8 cellular contexts compared by ENCODE assay signal in genomic region chr7:100157334-100158228, GRCh38. TPM values are rescaled to one million over a fixed set of nuclear protein-coding genes. Genes with fewer than 3 reads are reported as not detected.
DNase-seq lines count a peak whose midpoint lies in the region; ATAC-seq and TF ChIP-seq lines count a peak whose summit lies in the region.

No MANE protein-coding gene starts in this region.

- peak overlapping the region; percentile 82 to 93 (median 90) for H3K27ac ChIP-seq in esophagus squamous epithelium

- H3K9me3 ChIP-seq in esophagus squamous epithelium = no peaks in the 10 kb centered on the region

- H3K4me3 ChIP-seq in esophagus squamous epithelium = peak overlapping the region; percentile 51 to 98 (median 93)

- ATAC-seq in SK-N-SH treated with all-trans-retinoic acid at 6 μM for 48 hours (peak; percentile 51), HG03097 (IDR thresholded peaks at IDR 0.05; ENCODE audit: low FRiP score, unreplicated experiment) (no peak), GM21423 (IDR thresholded peaks at IDR 0.05; ENCODE audit: unreplicated experiment) (no peak)
- peak in 1 of 2 donors; percentile 5 for ATAC-seq in naive thymus-derived CD8-positive, alpha-beta T cell

- H3K4me1 ChIP-seq in esophagus squamous epithelium = peaks cover 15 to 66% (median 26%) of the 10 kb centered on the region in 3 donors

- no peaks in the 10 kb centered on the region for H3K27me3 Mint-ChIP-seq in naive thymus-derived CD8-positive, alpha-beta T cell

- peaks cover 14 to 46% (median 22%) of the 10 kb centered on the region in 3 donors for H3K36me3 ChIP-seq in esophagus squamous epithelium

- no peaks in the 10 kb centered on the region for H3K27me3 ChIP-seq in esophagus squamous epithelium

- intact Hi-C loops in esophagus squamous epithelium (cut with DNase I) = no loop called here

- H3K4me3 Mint-ChIP-seq in naive thymus-derived CD8-positive, alpha-beta T cell = peak overlapping the region; percentile 79 to 89 (median 86)

- peak in 1 of 6 experiments; percentile 10 for TF ChIP-seq CTCF in esophagus squamous epithelium (IDR thresholded peaks at IDR 0.05)

- H3K36me3 Mint-ChIP-seq in naive thymus-derived CD8-positive, alpha-beta T cell = peaks cover 0 to 43% (median 2%) of the 10 kb centered on the region in 3 donors

- H3K4me1 Mint-ChIP-seq in naive thymus-derived CD8-positive, alpha-beta T cell = peaks cover 15 to 60% (median 52%) of the 10 kb centered on the region in 4 donors

- DNase-seq in AG08395 (ENCODE audit: low spot score) = peak; percentile 52
- DNase-seq in H4 (ENCODE audit: low spot score) = peak; percentile 29
- DNase-seq in esophagus squamous epithelium (lab: John Stamatoyannopoulos, UW) = no peak
- DNase-seq in naive thymus-derived CD8-positive, alpha-beta T cell = no peak
- DNase-seq in NCI-H524 (lab: John Stamatoyannopoulos, UW) = no peak

- POLR2A ChIA-PET in naive thymus-derived CD8-positive, alpha-beta T cell (lab: Charles Lee) = interaction anchor here (0.7 to 18.7 kb wide), 11 partner anchors 4 to 63 kb away, joined by 3 to 358 read pairs (median 7); partner anchors contain the start of genes GAL3ST4, GPC2, LAMTOR4 and MBLAC1

- H3K9me3 Mint-ChIP-seq in naive thymus-derived CD8-positive, alpha-beta T cell = no peaks in the 10 kb centered on the region

- 12 to 18% methylated on average over 6 to 9 of the region's 32 CpGs for WGBS in esophagus squamous epithelium, 2 donors

- peak overlapping the region; percentile 77 to 95 (median 92) for H3K27ac Mint-ChIP-seq in naive thymus-derived CD8-positive, alpha-beta T cell

- TF ChIP-seq POLR2A in esophagus squamous epithelium (IDR thresholded peaks at IDR 0.05) = no peak

TF ChIP-seq in SK-N-SH treated with all-trans-retinoic acid at 6 μM for 48 hours, 23 proteins besides CTCF, POLR2A, EP300 and RAD21:
- TF ChIP-seq BACH2 (CRISPR knock-in tag; IDR thresholded peaks at IDR 0.05; ENCODE audit: borderline replicate concordance) (no peak), PATZ1 (CRISPR knock-in tag; IDR thresholded peaks at IDR 0.05; ENCODE audit: borderline replicate concordance) (peak; percentile 83; the same call in 1 of the 2 replicates), ISL1 (CRISPR knock-in tag; IDR thresholded peaks at IDR 0.05) (no peak), SNAI2 (CRISPR knock-in tag; IDR thresholded peaks at IDR 0.05) (no peak), ZC3H10 (CRISPR knock-in tag; IDR thresholded peaks at IDR 0.05) (no peak), OSR1 (CRISPR knock-in tag; IDR thresholded peaks at IDR 0.05) (no peak)

RNA-seq across cellular contexts. Expression of gene TRAPPC14, which starts 0.9 kb away (rescaled TPM):
- 7.7 and 8.0 TPM in 2 replicates for total RNA-seq in H4 (2014; rRNA removed; shearing (Covaris generic))
- 10 to 100 TPM in 3 of 4 donors, 1 to 10 TPM in 1; 9.3 to 20.2 (median 13.1) TPM for total RNA-seq in esophagus squamous epithelium
- total RNA-seq in naive thymus-derived CD8-positive, alpha-beta T cell = 100 to 1,000 TPM; 103 to 109 TPM
- 1 to 10 TPM; 2.1 to 4.5 (median 2.4) TPM for polyA plus RNA-seq in naive thymus-derived CD8-positive, alpha-beta T cell

RNA-seq across cellular contexts. Expression of gene LAMTOR4, which starts 8.9 kb away (rescaled TPM):
- total RNA-seq in H4 (2014; rRNA removed; shearing (Covaris generic)) = 217 and 229 TPM in 2 replicates
- total RNA-seq in esophagus squamous epithelium = 100 to 1,000 TPM in 1 of 4 donors, 10 to 100 TPM in 3; 71.8 to 138 (median 86.7) TPM
- total RNA-seq in naive thymus-derived CD8-positive, alpha-beta T cell = 100 to 1,000 TPM; 170 to 206 TPM
- polyA plus RNA-seq in naive thymus-derived CD8-positive, alpha-beta T cell = 100 to 1,000 TPM; 403 to 435 (median 430) TPM

RNA-seq across cellular contexts. Expression of gene GAL3ST4, which starts 10.8 kb away (rescaled TPM):
- 0.33 and 0.62 TPM in 2 replicates for total RNA-seq in H4 (2014; rRNA removed; shearing (Covaris generic))
- total RNA-seq in esophagus squamous epithelium = 1 to 10 TPM; 2.5 to 7.5 (median 5.3) TPM
- total RNA-seq in naive thymus-derived CD8-positive, alpha-beta T cell = 10 to 100 TPM; 37.0 to 39.1 TPM
- polyA plus RNA-seq in naive thymus-derived CD8-positive, alpha-beta T cell = 1 to 10 TPM; 4.0 to 6.5 (median 5.4) TPM

RNA-seq across cellular contexts. Expression of gene GPC2, which starts 19.6 kb away (rescaled TPM):
- total RNA-seq in H4 (2014; rRNA removed; shearing (Covaris generic)) = 0.95 and 3.6 TPM in 2 replicates
- total RNA-seq in esophagus squamous epithelium = 1 to 10 TPM in 1 of 4 donors, under 1 TPM in 2, not detected in 1; 0.57 to 1.4 (median 0.83) TPM
- 10 to 100 TPM; 39.0 to 40.1 TPM for total RNA-seq in naive thymus-derived CD8-positive, alpha-beta T cell
- polyA plus RNA-seq in naive thymus-derived CD8-positive, alpha-beta T cell = 1 to 10 TPM in 1 of 3 donors, under 1 TPM in 2; 0.09 to 1.1 (median 0.42) TPM

RNA-seq across cellular contexts. Expression of gene STAG3, which starts 20.1 kb away (rescaled TPM):
- total RNA-seq in H4 (2014; rRNA removed; shearing (Covaris generic)) = 0.35 TPM in 1 of 2 replicates, not detected in the other
- total RNA-seq in esophagus squamous epithelium = under 1 TPM in 2 of 4 donors, not detected in 2; 0.40 to 0.95 TPM
- total RNA-seq in naive thymus-derived CD8-positive, alpha-beta T cell = 10 to 100 TPM; 12.0 to 12.1 TPM
- polyA plus RNA-seq in naive thymus-derived CD8-positive, alpha-beta T cell = 1 to 10 TPM; 6.0 to 8.6 (median 6.9) TPM

Comparison
In these comparisons a context has a peak if more than half of its experiments do, and no peak if none do; other contexts are left out.
1. DNase-seq: peak in AG08395 (single experiment) and H4 (single experiment); none in esophagus squamous epithelium (single experiment), naive thymus-derived CD8-positive, alpha-beta T cell (0 of 10) and NCI-H524 (0 of 2).
2. RNA of gene TRAPPC14, which starts 0.9 kb away (total RNA-seq): 103 to 109 TPM in naive thymus-derived CD8-positive, alpha-beta T cell; 9.3 to 20.2 TPM in esophagus squamous epithelium and 7.7 to 8.0 TPM in H4; every median in the first group is over 4 times any median in the second.
3. RNA of gene GAL3ST4, which starts 10.8 kb away (total RNA-seq): 37.0 to 39.1 TPM in naive thymus-derived CD8-positive, alpha-beta T cell; 2.5 to 7.5 TPM in esophagus squamous epithelium and 0.33 to 0.62 TPM in H4; every median in the first group is over 4 times any median in the second.